8 cellular contexts compared by ENCODE assay signal in genomic region chr4:1330761-1331590, GRCh38. TPM values are rescaled to one million over a fixed set of nuclear protein-coding genes. Genes with fewer than 3 reads are reported as not detected.
DNase-seq lines count a peak whose midpoint lies in the region; ATAC-seq and TF ChIP-seq lines count a peak whose summit lies in the region.

No MANE protein-coding gene starts in this region.

- peaks cover 29% of the 10 kb centered on the region for H3K79me2 ChIP-seq in DND-41 (ENCODE audit: insufficient read depth, low read length)

- H3K27me3 ChIP-seq in DND-41 (ENCODE audit: insufficient read depth, low read length, poor library complexity) = no peaks in the 10 kb centered on the region

- H3K36me3 Mint-ChIP-seq in activated CD4-positive, alpha-beta memory T cell treated with anti-CD3 and anti-CD28 coated beads for 36 hours = peaks cover 31% of the 10 kb centered on the region
- peaks cover 14% of the 10 kb centered on the region for H3K36me3 Mint-ChIP-seq in dendritic cell treated with granulocyte-macrophage colony-stimulating factor and Interleukin-4, amounts not matched to agents 40 ng/mL and 50 ng/mL, for 4 days (ENCODE audit: low read depth)
- peaks cover 18% of the 10 kb centered on the region for H3K36me3 Mint-ChIP-seq in osteocyte (ENCODE audit: unreplicated experiment)

- peak; percentile 23; the same call in 1 of the 3 replicates for ATAC-seq in DND-41 (ENCODE audit: insufficient read depth, low read depth)
- ATAC-seq in GM18520 (IDR thresholded peaks at IDR 0.05; ENCODE audit: unreplicated experiment) = no peak
- no peak for ATAC-seq in GM21528 (IDR thresholded peaks at IDR 0.05; ENCODE audit: low FRiP score, unreplicated experiment)
- ATAC-seq in GM21717 (IDR thresholded peaks at IDR 0.05; ENCODE audit: unreplicated experiment) = no peak

- peaks cover 45% of the 10 kb centered on the region for H3K4me1 Mint-ChIP-seq in activated CD4-positive, alpha-beta memory T cell treated with anti-CD3 and anti-CD28 coated beads for 36 hours (ENCODE audit: low read depth)
- peaks cover 53% of the 10 kb centered on the region for H3K4me1 Mint-ChIP-seq in dendritic cell treated with granulocyte-macrophage colony-stimulating factor and Interleukin-4, amounts not matched to agents 40 ng/mL and 50 ng/mL, for 4 days (ENCODE audit: low read depth)
- no peaks in the 10 kb centered on the region for H3K4me1 Mint-ChIP-seq in osteocyte (ENCODE audit: unreplicated experiment)

- H3K9me3 Mint-ChIP-seq in activated CD4-positive, alpha-beta memory T cell treated with anti-CD3 and anti-CD28 coated beads for 36 hours = peaks cover 6% of the 10 kb centered on the region
- H3K9me3 Mint-ChIP-seq in dendritic cell treated with granulocyte-macrophage colony-stimulating factor and Interleukin-4, amounts not matched to agents 40 ng/mL and 50 ng/mL, for 4 days = peaks cover under 1% of the 10 kb centered on the region
- no peaks in the 10 kb centered on the region for H3K9me3 Mint-ChIP-seq in osteocyte (ENCODE audit: unreplicated experiment)

- DNase-seq in DND-41 (no peak), osteocyte (ENCODE audit: extremely low spot score, unreplicated experiment) (no peak)
- peak; percentile 72 for DNase-seq in activated CD4-positive, alpha-beta memory T cell treated with anti-CD3 and anti-CD28 coated beads for 36 hours
- DNase-seq in stimulated activated CD4-positive, alpha-beta T cell treated with anti-CD3 and anti-CD28 coated beads, Interleukin-2, amount 100 ng/mL, for 4 hours (ENCODE audit: low read depth) = peak; percentile 32

- H3K4me3 ChIP-seq in DND-41 (ENCODE audit: low read depth in 1 of 2, low read length in 2 of 2) = no peak overlapping the region

- peak overlapping the region; percentile 32 for H3K4me3 Mint-ChIP-seq in activated CD4-positive, alpha-beta memory T cell treated with anti-CD3 and anti-CD28 coated beads for 36 hours
- H3K4me3 Mint-ChIP-seq in dendritic cell treated with granulocyte-macrophage colony-stimulating factor and Interleukin-4, amounts not matched to agents 40 ng/mL and 50 ng/mL, for 4 days = no peak overlapping the region
- no peak overlapping the region for H3K4me3 Mint-ChIP-seq in osteocyte (ENCODE audit: unreplicated experiment)

- H4K20me1 ChIP-seq in DND-41 (ENCODE audit: insufficient read depth, low read length) = peaks cover 43% of the 10 kb centered on the region

- H3K4me2 ChIP-seq in DND-41 (ENCODE audit: insufficient read depth, low read length) = no peak overlapping the region

- H3K4me1 ChIP-seq in DND-41 (ENCODE audit: insufficient read depth, low read length) = no peaks in the 10 kb centered on the region

- POLR2A ChIA-PET in activated CD4-positive, alpha-beta memory T cell treated with anti-CD3 and anti-CD28 coated beads for 36 hours (lab: Charles Lee) = interaction anchor here (1.1 to 1.8 kb wide), 3 partner anchors 15 to 82 kb away, joined by 5 to 6 read pairs (median 6); partner anchors contain the start of genes CTBP1, MAEA and UVSSA

- H3K9ac ChIP-seq in DND-41 (ENCODE audit: low read depth, low read length) = no peak overlapping the region

- H3K9me3 ChIP-seq in DND-41 (ENCODE audit: insufficient read depth, low read length, severe bottlenecking) = no peaks in the 10 kb centered on the region

- H2AFZ ChIP-seq in DND-41 (ENCODE audit: low read depth, low read length) = no peak overlapping the region

- H3K27ac Mint-ChIP-seq in activated CD4-positive, alpha-beta memory T cell treated with anti-CD3 and anti-CD28 coated beads for 36 hours = peak overlapping the region; percentile 83
- H3K27ac Mint-ChIP-seq in dendritic cell treated with granulocyte-macrophage colony-stimulating factor and Interleukin-4, amounts not matched to agents 40 ng/mL and 50 ng/mL, for 4 days = peak overlapping the region; percentile 7
- no peak overlapping the region for H3K27ac Mint-ChIP-seq in osteocyte (ENCODE audit: unreplicated experiment)

- H3K27me3 Mint-ChIP-seq in activated CD4-positive, alpha-beta memory T cell treated with anti-CD3 and anti-CD28 coated beads for 36 hours = no peaks in the 10 kb centered on the region
- no peaks in the 10 kb centered on the region for H3K27me3 Mint-ChIP-seq in dendritic cell treated with granulocyte-macrophage colony-stimulating factor and Interleukin-4, amounts not matched to agents 40 ng/mL and 50 ng/mL, for 4 days
- H3K27me3 Mint-ChIP-seq in osteocyte (ENCODE audit: unreplicated experiment) = no peaks in the 10 kb centered on the region

- CTCF ChIA-PET in activated CD4-positive, alpha-beta memory T cell treated with anti-CD3 and anti-CD28 coated beads for 36 hours (lab: Charles Lee) = interaction anchor here (0.6 to 2.2 kb wide), 6 partner anchors 12 to 647 kb away, joined by 3 to 10 read pairs (median 3); partner anchors contain the start of gene UVSSA

- no peak overlapping the region for H3K27ac ChIP-seq in DND-41 (ENCODE audit: low read length)

- intact Hi-C loops in activated CD4-positive, alpha-beta memory T cell treated with anti-CD3 and anti-CD28 coated beads for 36 hours (cut with micrococcal nuclease) = loop anchor here (2.0 kb wide), 2 partner anchors 16 to 24 kb away; partner anchors contain the start of gene UVSSA
- intact Hi-C loops in dendritic cell treated with granulocyte-macrophage colony-stimulating factor and Interleukin-4, amounts not matched to agents 40 ng/mL and 50 ng/mL, for 4 days (cut with micrococcal nuclease) = no loop called here

- TF ChIP-seq CTCF in DND-41 (IDR thresholded peaks at IDR 0.05; ENCODE audit: borderline replicate concordance, extremely low read depth, low read length, poor library complexity, severe bottlenecking) = no peak
- no peak for TF ChIP-seq CTCF in osteocyte (IDR thresholded peaks at IDR 0.05)

- H3K36me3 ChIP-seq in DND-41 (ENCODE audit: insufficient read depth, low read length) = peaks cover 82% of the 10 kb centered on the region

RNA-seq across cellular contexts. Expression of gene UVSSA, which starts 16.0 kb away (rescaled TPM):
- total RNA-seq in activated CD4-positive, alpha-beta memory T cell treated with anti-CD3 and anti-CD28 coated beads for 36 hours = 10 to 100 TPM; 20.2 to 21.5 TPM
- 25.3 and 26.7 TPM in 2 replicates for total RNA-seq in osteocyte

RNA-seq across cellular contexts. Expression of gene MAEA, which starts 41.3 kb away (rescaled TPM):
- total RNA-seq in activated CD4-positive, alpha-beta memory T cell treated with anti-CD3 and anti-CD28 coated beads for 36 hours = 10 to 100 TPM; 47.3 to 50.3 TPM
- total RNA-seq in osteocyte = 62.5 and 62.9 TPM in 2 replicates

Comparison
In these comparisons a context has a peak if more than half of its experiments do, and no peak if none do; other contexts are left out.
1. DNase-seq: peak in activated CD4-positive, alpha-beta memory T cell treated with anti-CD3 and anti-CD28 coated beads for 36 hours (single experiment) and stimulated activated CD4-positive, alpha-beta T cell treated with anti-CD3 and anti-CD28 coated beads, Interleukin-2, amount 100 ng/mL, for 4 hours (single experiment); none in DND-41 (single experiment) and osteocyte (single experiment).